In the genomic region with DNA sequence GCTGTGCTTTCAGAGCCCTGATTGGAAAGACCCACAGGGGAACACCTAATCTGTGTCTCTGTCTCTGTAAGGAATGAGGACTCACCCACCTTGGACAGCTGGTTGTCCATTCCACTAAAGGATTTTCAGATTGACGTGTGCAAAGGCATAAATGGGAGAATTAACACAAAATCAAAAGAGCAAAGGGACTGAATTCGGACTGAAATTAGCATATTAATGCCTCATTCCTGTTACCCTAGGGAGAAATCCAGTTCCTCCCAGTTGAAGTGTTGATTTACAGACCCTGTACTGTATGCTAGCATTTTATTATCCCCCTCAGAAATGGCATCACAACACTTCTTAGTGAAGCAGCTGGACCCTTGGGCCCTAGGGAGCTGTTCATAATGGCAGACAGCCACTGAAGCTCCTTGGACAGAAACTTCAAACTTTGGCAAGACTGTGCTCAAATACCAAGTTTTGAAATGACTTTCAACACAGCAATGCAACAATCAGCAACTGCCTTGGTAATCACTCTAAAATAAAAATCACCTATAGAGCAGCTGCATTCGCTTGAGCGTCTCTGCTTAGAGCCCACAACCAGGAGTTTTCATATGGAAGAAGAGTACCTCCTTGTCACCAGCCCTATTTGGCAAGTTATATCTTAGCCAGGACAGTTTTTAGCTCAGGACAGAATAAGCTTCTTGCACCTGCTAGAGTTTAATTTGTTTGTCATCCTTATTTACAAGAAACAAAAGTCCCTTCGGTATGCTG, we compare ENCODE assay signal across 20 cellular contexts.
DNase-seq lines count a peak whose midpoint lies in the region; ATAC-seq and TF ChIP-seq lines count a peak whose summit lies in the region.
"Had no signal": no experiment of that assay in that cellular context is flagged by ENCODE, and none has a peak within 500 bp of the region (broad histone marks: within the 10 kb centered on the region; RNA-seq: fewer than 3 reads in every experiment).

No MANE protein-coding gene starts in this region.

- intact Hi-C loops in gastrocnemius medialis (cut with DNase I; ENCODE audit: low total_unique reads): loop anchor here (2.0 to 5.0 kb wide), 3 partner anchors 99 to 118 kb away; a partner anchor contains a TSS

- H3K9me3 ChIP-seq in gastrocnemius medialis: no peaks in the 10 kb centered on the region
- H3K9me3 ChIP-seq: transverse colon had no signal

- no peak for TF ChIP-seq POLR2A in gastrocnemius medialis (IDR thresholded peaks at IDR 0.05)

- peak; percentile 64 to 73 for ATAC-seq in gastrocnemius medialis
- ATAC-seq: K562; natural killer cell treated with Interleukin-12 subunit alpha and Interleukin-12 subunit beta and Interleukin-15 and Interleukin-18, amount 100 ng/mL, for 72 hours had no signal

- in situ Hi-C loops in gastrocnemius medialis (cut with MboI; ENCODE audit: low sequenced_read_pairs in 4 of 4): no loop called here

- no peaks in the 10 kb centered on the region for H3K36me3 ChIP-seq in gastrocnemius medialis
- H3K36me3 ChIP-seq: transverse colon had no signal

- peak overlapping the region; percentile 49 to 67 for H3K27ac ChIP-seq in coronary artery
- H3K27ac ChIP-seq in gastrocnemius medialis: peak overlapping the region; percentile 68 to 89 (median 83)
- H3K27ac ChIP-seq: transverse colon had no signal

- peak overlapping the region; percentile 15 for H3K4me3 ChIP-seq in coronary artery
- H3K4me3 ChIP-seq in gastrocnemius medialis: peak overlapping the region in 2 of 4 donors; percentile 8 to 28
- H3K4me3 ChIP-seq: K562, transverse colon had no signal

- DNase-seq in NCI-H446 treated with DMSO at 0.1 percent for 48 hours (lab: John Stamatoyannopoulos, UW): peak; percentile 17
- DNase-seq in coronary artery (ENCODE audit: low spot score): no peak
- peak; percentile 23 for DNase-seq in medulla oblongata (ENCODE audit: extremely low spot score)
- peak in 1 of 2 donors; percentile 56 for DNase-seq in gastrocnemius medialis
- no peak for DNase-seq in activated CD4-positive, alpha-beta T cell treated with anti-CD3 and anti-CD28 coated beads for 1 hour
- no peak for DNase-seq in NCI-H2107 treated with DMSO at 0.1 percent for 48 hours (lab: John Stamatoyannopoulos, UW; ENCODE audit: unreplicated experiment)
- no peak for DNase-seq in activated CD8-positive, alpha-beta memory T cell treated with anti-CD3 and anti-CD28 coated beads for 24 hours
- no peak for DNase-seq in kidney tubule cell (ENCODE audit: low spot score)
- DNase-seq: activated gamma-delta T cell; CD8-positive, alpha-beta memory T cell; DMS79 treated with DMSO at 0.1 percent for 48 hours; endodermal cell; HFFc6; NCI-H1694; NCI-H345; SIG-M5; T-helper 1 cell; transverse colon had no signal

- TF ChIP-seq CTCF in coronary artery (IDR thresholded peaks at IDR 0.05): no peak
- no peak for TF ChIP-seq CTCF in gastrocnemius medialis (IDR thresholded peaks at IDR 0.05 in 4 of 5, conservative IDR thresholded peaks at IDR 0.05 in 1 of 5)

- H3K27me3 ChIP-seq in gastrocnemius medialis: no peaks in the 10 kb centered on the region
- H3K27me3 ChIP-seq: transverse colon had no signal

- peaks cover 42 to 73% of the 10 kb centered on the region in 2 donors for H3K4me1 ChIP-seq in gastrocnemius medialis
- H3K4me1 ChIP-seq: transverse colon had no signal

Comparison
In these comparisons a context has a peak if more than half of its experiments do, and no peak if none do; other contexts are left out.
1. DNase-seq: peak in NCI-H446 treated with DMSO at 0.1 percent for 48 hours (single experiment) and medulla oblongata (single experiment); none in coronary artery (single experiment), activated CD4-positive, alpha-beta T cell treated with anti-CD3 and anti-CD28 coated beads for 1 hour (single experiment), NCI-H2107 treated with DMSO at 0.1 percent for 48 hours (single experiment), activated CD8-positive, alpha-beta memory T cell treated with anti-CD3 and anti-CD28 coated beads for 24 hours (single experiment) and kidney tubule cell (single experiment).